In the genomic region with DNA sequence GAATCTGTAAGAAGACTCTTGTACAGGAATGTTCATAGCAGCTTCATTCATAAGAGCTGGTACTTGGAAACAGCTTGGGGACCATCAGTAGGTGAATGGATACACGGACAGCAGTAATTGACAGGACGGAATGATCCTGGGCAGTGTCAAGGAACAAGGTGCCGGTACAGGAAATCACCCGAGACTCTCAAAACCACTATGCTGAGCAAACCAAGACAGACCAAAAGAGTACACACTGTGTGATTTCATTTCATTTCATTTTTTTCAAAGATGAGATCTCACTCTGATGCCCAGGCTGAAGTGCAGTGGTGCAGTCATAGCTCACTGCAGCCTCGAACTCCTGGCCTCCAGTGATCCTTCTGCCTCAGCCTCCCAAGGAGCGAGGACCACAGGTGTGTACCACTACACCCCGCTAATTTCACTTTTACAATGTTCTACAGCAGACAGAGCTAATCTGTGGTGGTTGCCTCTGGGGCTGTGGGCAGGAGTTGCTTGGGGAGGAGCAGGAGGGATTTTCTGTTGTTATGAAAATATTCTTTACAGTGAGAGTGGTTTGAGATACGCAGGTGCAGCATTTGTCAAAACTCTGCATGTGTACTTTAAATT, we compare ENCODE assay signal across 15 cellular contexts.
"Had no signal": no experiment of that assay in that cellular context is flagged by ENCODE, and none has a peak within 500 bp of the region (broad histone marks: within the 10 kb centered on the region; RNA-seq: fewer than 3 reads in every experiment).

No MANE protein-coding gene starts in this region.

- H3K27ac ChIP-seq: spleen had no signal

- ATAC-seq: esophagus mucosa; left lobe of liver; mucosa of descending colon; sciatic nerve; stimulated activated naive B cell treated with anti-CD40 and anti-IgM and Interleukin-4, amounts not matched to agents 10 μg/mL and 1 μg/mL and 100 μg/mL, for 72 hours had no signal

- H3K27me3 Mint-ChIP-seq: stimulated activated naive B cell treated with anti-CD40 and anti-IgM and Interleukin-4, amounts not matched to agents 10 μg/mL and 1 μg/mL and 100 μg/mL, for 72 hours had no signal

- DNase-seq: effector memory CD4-positive, alpha-beta T cell; glutamatergic neuron; islet precursor cell; mammary epithelial cell; mucosa of descending colon; naive thymus-derived CD8-positive, alpha-beta T cell; spleen; stimulated activated CD4-positive, alpha-beta T cell treated with anti-CD3 and anti-CD28 coated beads, Interleukin-15, amount 100 ng/mL, for 24 hours; stimulated activated CD4-positive, alpha-beta T cell treated with anti-CD3 and anti-CD28 coated beads, Interleukin-1b, Interleukin-23, amount 100 ng/mL, for 48 hours; stimulated activated CD4-positive, alpha-beta T cell treated with anti-CD3 and anti-CD28 coated beads, Interleukin-4, amount 100 ng/mL, for 24 hours; stimulated activated naive B cell treated with anti-CD40 and anti-IgM and Interleukin-4, amounts not matched to agents 10 μg/mL and 1 μg/mL and 100 μg/mL, for 72 hours; trophoblast cell had no signal

- H3K9me3 Mint-ChIP-seq: naive thymus-derived CD8-positive, alpha-beta T cell had no signal

- H3K4me3 ChIP-seq: mucosa of descending colon, spleen had no signal

- H3K9me3 ChIP-seq: mucosa of descending colon, spleen had no signal

- H3K36me3 ChIP-seq: spleen had no signal

- H3K4me3 Mint-ChIP-seq: naive thymus-derived CD8-positive, alpha-beta T cell; stimulated activated naive B cell treated with anti-CD40 and anti-IgM and Interleukin-4, amounts not matched to agents 10 μg/mL and 1 μg/mL and 100 μg/mL, for 72 hours had no signal

- H3K27me3 ChIP-seq: spleen had no signal
